26 cellular contexts compared by ENCODE assay signal in genomic region chr1:163131981-163132380, GRCh38.
"Had no signal": no experiment of that assay in that cellular context is flagged by ENCODE, and none has a peak within 500 bp of the region (broad histone marks: within the 10 kb centered on the region; RNA-seq: fewer than 3 reads in every experiment).

No MANE protein-coding gene starts in this region.

- H3K36me3 Mint-ChIP-seq: activated CD8-positive, alpha-beta memory T cell treated with anti-CD3 and anti-CD28 coated beads, Interleukin-2, amount 10 ng/mL, durations not matched to agents 7 days and 5 days; activated naive CD4-positive, alpha-beta T cell treated with anti-CD3 and anti-CD28 coated beads, Interleukin-2, amount 50 U/mL, for 24 hours had no signal

- ATAC-seq: activated CD8-positive, alpha-beta memory T cell treated with anti-CD3 and anti-CD28 coated beads, Interleukin-2, amount 10 ng/mL, durations not matched to agents 7 days and 5 days; body of pancreas; T-helper 17 cell had no signal

- H3K27me3 Mint-ChIP-seq: T-helper 17 cell had no signal

- H3K4me3 Mint-ChIP-seq: activated B cell treated with CpG ODN at 0.5 μM for 24 hours; activated CD4-positive, alpha-beta T cell treated with anti-CD3 and anti-CD28 coated beads, Interleukin-2, amount 10 ng/mL, durations not matched to agents 24 days and 14 days; activated CD8-positive, alpha-beta memory T cell treated with anti-CD3 and anti-CD28 coated beads, Interleukin-2, amount 10 ng/mL, durations not matched to agents 7 days and 5 days; activated naive CD4-positive, alpha-beta T cell treated with anti-CD3 and anti-CD28 coated beads, Interleukin-2, amount 50 U/mL, for 24 hours; activated T-cell treated with anti-CD3 and anti-CD28 coated beads, Interleukin-2, amount 50 U/mL, for 24 hours; activated T-helper 1 cell treated with anti-CD3 and anti-CD28 coated beads, Interleukin-12 subunit alpha, Interleukin-12 subunit beta, Interleukin-2, Interleukin-4 antibody, amounts not matched to agents 30 ng/mL and 10 ng/mL and 1 ng/mL, durations not matched to agents 14 hours and 24 hours and 36 hours; T-helper 17 cell had no signal

- H3K27ac ChIP-seq: body of pancreas, Peyer's patch had no signal

- DNase-seq: activated B cell treated with CpG ODN at 0.5 μM for 24 hours; activated CD4-positive, alpha-beta T cell treated with anti-CD3 and anti-CD28 coated beads for 1 hour; activated CD4-positive, alpha-beta T cell treated with anti-CD3 and anti-CD28 coated beads, Interleukin-2, amount 10 ng/mL, durations not matched to agents 24 days and 14 days; activated CD4-positive, alpha-beta T cell treated with anti-CD3 and anti-CD28 coated beads, Interleukin-2, amount 50 U/mL, for 48 hours; activated CD8-positive, alpha-beta memory T cell treated with anti-CD3 and anti-CD28 coated beads, Interleukin-2, amount 10 ng/mL, durations not matched to agents 7 days and 5 days; activated effector memory CD4-positive, alpha-beta T cell treated with Interleukin-2 at 50 U/mL for 16 hours; activated naive CD4-positive, alpha-beta T cell; activated T-cell treated with anti-CD3 and anti-CD28 coated beads, Interleukin-2, amount 50 U/mL, for 24 hours; aorta; body of pancreas; central memory CD4-positive, alpha-beta T cell; KG1; NCI-H1048; NCI-H1930; NCI-H2107; NCI-H2171 treated with DMSO at 0.1 percent for 48 hours; NCI-H510A treated with DMSO at 0.1 percent for 48 hours; NCI-H69; NK-92 treated with Interleukin-12 subunit alpha and Interleukin-12 subunit beta, amount 100 ng/mL, for 24 hours; Peyer's patch; SHP77; T-helper 17 cell; T-helper 9 cell had no signal

- H3K4me1 ChIP-seq: body of pancreas, Peyer's patch had no signal

- H3K4me3 ChIP-seq: body of pancreas, Peyer's patch had no signal

- H3K27me3 ChIP-seq: body of pancreas, Peyer's patch had no signal

- H3K4me1 Mint-ChIP-seq: activated B cell treated with CpG ODN at 0.5 μM for 24 hours; activated CD4-positive, alpha-beta T cell treated with anti-CD3 and anti-CD28 coated beads, Interleukin-2, amount 10 ng/mL, durations not matched to agents 24 days and 14 days; activated CD8-positive, alpha-beta memory T cell treated with anti-CD3 and anti-CD28 coated beads, Interleukin-2, amount 10 ng/mL, durations not matched to agents 7 days and 5 days; activated naive CD4-positive, alpha-beta T cell treated with anti-CD3 and anti-CD28 coated beads, Interleukin-2, amount 50 U/mL, for 24 hours had no signal

- H3K9me3 Mint-ChIP-seq: activated CD4-positive, alpha-beta T cell treated with anti-CD3 and anti-CD28 coated beads, Interleukin-2, amount 10 ng/mL, durations not matched to agents 24 days and 14 days; activated naive CD4-positive, alpha-beta T cell treated with anti-CD3 and anti-CD28 coated beads, Interleukin-2, amount 50 U/mL, for 24 hours; activated T-cell treated with anti-CD3 and anti-CD28 coated beads, Interleukin-2, amount 50 U/mL, for 24 hours; activated T-helper 1 cell treated with anti-CD3 and anti-CD28 coated beads, Interleukin-12 subunit alpha, Interleukin-12 subunit beta, Interleukin-2, Interleukin-4 antibody, amounts not matched to agents 30 ng/mL and 10 ng/mL and 1 ng/mL, durations not matched to agents 14 hours and 24 hours and 36 hours had no signal

- H3K36me3 ChIP-seq: Peyer's patch had no signal

- H3K27ac Mint-ChIP-seq: activated B cell treated with CpG ODN at 0.5 μM for 24 hours; activated CD4-positive, alpha-beta T cell treated with anti-CD3 and anti-CD28 coated beads, Interleukin-2, amount 10 ng/mL, durations not matched to agents 24 days and 14 days; activated CD8-positive, alpha-beta memory T cell treated with anti-CD3 and anti-CD28 coated beads, Interleukin-2, amount 10 ng/mL, durations not matched to agents 7 days and 5 days; activated naive CD4-positive, alpha-beta T cell treated with anti-CD3 and anti-CD28 coated beads, Interleukin-2, amount 50 U/mL, for 24 hours; activated T-cell treated with anti-CD3 and anti-CD28 coated beads, Interleukin-2, amount 50 U/mL, for 24 hours; activated T-helper 1 cell treated with anti-CD3 and anti-CD28 coated beads, Interleukin-12 subunit alpha, Interleukin-12 subunit beta, Interleukin-2, Interleukin-4 antibody, amounts not matched to agents 30 ng/mL and 10 ng/mL and 1 ng/mL, durations not matched to agents 14 hours and 24 hours and 36 hours; T-helper 17 cell had no signal

- FAIRE-seq: bronchial epithelial cell had no signal
